8 cellular contexts compared by ENCODE assay signal in the genomic region with DNA sequence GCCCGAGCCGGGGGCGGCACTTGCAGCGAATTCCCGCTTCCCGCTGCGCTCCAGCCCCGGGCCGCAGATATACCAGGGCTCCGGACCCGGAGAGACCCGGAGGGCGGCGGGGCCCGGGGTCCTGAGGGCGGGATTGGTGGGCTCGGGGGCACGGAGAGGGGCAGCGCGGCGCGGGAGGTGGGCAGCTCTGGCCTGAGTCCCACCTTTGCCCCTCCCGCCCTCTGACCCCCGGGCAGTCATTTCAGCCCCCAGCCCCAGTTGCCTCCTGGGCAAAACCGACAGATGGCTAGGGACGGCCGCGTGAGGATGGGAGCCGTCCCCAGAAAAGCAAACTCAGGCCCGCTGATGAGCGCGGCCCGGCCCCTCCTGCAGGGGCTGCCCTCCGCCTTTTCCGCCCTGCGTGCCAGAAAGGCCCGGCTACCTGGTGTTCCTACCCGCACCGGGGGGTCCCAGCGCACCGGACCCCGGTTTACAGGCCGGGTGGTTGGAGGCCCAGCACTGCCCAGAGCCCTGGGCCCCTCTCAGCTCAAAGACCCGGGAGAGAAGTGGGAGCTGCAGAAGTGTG. TPM values are rescaled to one million over a fixed set of nuclear protein-coding genes. Genes with fewer than 3 reads are reported as not detected.
A peak's percentile ranks its signal among the peaks of the same experiment; 100 is the strongest.
DNase-seq lines count a peak whose midpoint lies in the region; ATAC-seq and TF ChIP-seq lines count a peak whose summit lies in the region.

No MANE protein-coding gene starts in this region.

- TF ChIP-seq CTCF in WI38 (IDR thresholded peaks at IDR 0.05; ENCODE audit: low read depth, low read length) (no peak), heart right ventricle (IDR thresholded peaks at IDR 0.05) (no peak)

- 8 to 15% methylated on average over 38 to 44 of the region's 44 CpGs for whole genome bisulfite sequencing in heart right ventricle, 2 donors

- H3K27ac ChIP-seq in heart right ventricle, result peak overlapping the region in 9 of 10 donors; percentile 81 to 98 (median 88)

- no peaks in the 10 kb centered on the region for H3K36me3 ChIP-seq in H7 (replicated peaks; ENCODE audit: control insufficient read depth, insufficient read depth, low read length)
- no peaks in the 10 kb centered on the region for H3K36me3 ChIP-seq in heart right ventricle

- H3K4me1 ChIP-seq in heart right ventricle, result peaks cover 0 to 84% (median 16%) of the 10 kb centered on the region in 9 donors

- intact Hi-C loops in heart right ventricle (cut with DNase I), result loop anchor here in 7 of 10 donors (2.0 to 10.0 kb wide), 3 partner anchors 17 to 59 kb away; partner anchors contain the start of gene PFKFB3 (in 1 of the 7)

- DNase-seq in H7 (peak; percentile 89), heart right ventricle (peak in 1 of 2 donors; percentile 31), skeletal muscle cell (ENCODE audit: low read depth) (no peak), Ammon's horn (ENCODE audit: low spot score) (no peak), DMS153 (lab: John Stamatoyannopoulos, UW) (no peak), AG08395 (ENCODE audit: low spot score) (no peak), GM03348 (ENCODE audit: low spot score) (no peak)

- peak overlapping the region; percentile 84 for H3K4me3 ChIP-seq in H7 (ENCODE audit: insufficient read depth, low read depth, low read length)
- H3K4me3 ChIP-seq in WI38 (ENCODE audit: low read depth, low read length), result peak overlapping the region; percentile 77
- peak overlapping the region; percentile 61 to 94 (median 82) for H3K4me3 ChIP-seq in heart right ventricle
- peak overlapping the region; percentile 75 for H3K4me3 ChIP-seq in skeletal muscle cell (ENCODE audit: low read depth, low read length)

- peak in 7 of 8 donors; percentile 2 to 56 (median 28) for ATAC-seq in heart right ventricle

- peaks cover 5% of the 10 kb centered on the region for H3K27me3 ChIP-seq in H7 (ENCODE audit: control insufficient read depth, insufficient read depth, low read length)
- peaks cover 0 to 5% (median 0%) of the 10 kb centered on the region in 7 donors for H3K27me3 ChIP-seq in heart right ventricle

- H3K9me3 ChIP-seq in heart right ventricle, result no peaks in the 10 kb centered on the region

RNA-seq across cellular contexts. Expression of gene RBM17, which starts 56.7 kb away (rescaled TPM):
- 41.9 and 44.1 TPM in 2 replicates for total RNA-seq in H7 (2014; rRNA removed; shearing (Covaris generic))
- total RNA-seq in heart right ventricle, result 10 to 100 TPM; 53.4 to 93.2 (median 64.0) TPM
- polyA plus RNA-seq in heart right ventricle, result 100 to 1,000 TPM in 1 of 2 donors, 10 to 100 TPM in 1; 58.6 to 100 TPM

RNA-seq across cellular contexts. Expression of gene PFKFB3, which starts 57.2 kb away (rescaled TPM):
- total RNA-seq in H7 (2014; rRNA removed; shearing (Covaris generic)), result 14.6 and 20.1 TPM in 2 replicates
- 10 to 100 TPM in 9 of 10 donors, 1 to 10 TPM in 1; 7.6 to 77.3 (median 16.3) TPM for total RNA-seq in heart right ventricle
- 10 to 100 TPM in 1 of 2 donors, 1 to 10 TPM in 1; 5.5 to 10.6 TPM for polyA plus RNA-seq in heart right ventricle
